In genomic region chr10:52128056-52128683, GRCh38 we compare ENCODE assay signal across 25 cellular contexts.
DNase-seq lines count a peak whose midpoint lies in the region; ATAC-seq and TF ChIP-seq lines count a peak whose summit lies in the region.
"Had no signal": no experiment of that assay in that cellular context is flagged by ENCODE, and none has a peak within 500 bp of the region (broad histone marks: within the 10 kb centered on the region; RNA-seq: fewer than 3 reads in every experiment).

No MANE protein-coding gene starts in this region.

- no peak overlapping the region for H3K27ac ChIP-seq in right atrium auricular region
- H3K27ac ChIP-seq in endodermal cell (ENCODE audit: low read depth, low read length), result no peak overlapping the region
- H3K27ac ChIP-seq: gastroesophageal sphincter, vagina had no signal

- H3K27ac Mint-ChIP-seq in endodermal cell, result no peak overlapping the region
- H3K27ac Mint-ChIP-seq in mesothelial cell of epicardium, result peak overlapping the region; percentile 47
- H3K27ac Mint-ChIP-seq in type B pancreatic cell, result peak overlapping the region; percentile 34
- H3K27ac Mint-ChIP-seq: activated naive CD8-positive, alpha-beta T cell; CD4-positive, alpha-beta T cell; stimulated activated naive CD8-positive, alpha-beta T cell treated with anti-CD3 and anti-CD28 coated beads, Interleukin-15, Interleukin-2, amounts not matched to agents 100 ng/mL and 50 ng/mL, for 24 hours had no signal

- intact Hi-C loops in Right ventricle myocardium superior (cut with DNase I), result no loop called here

- H3K4me3 Mint-ChIP-seq in endodermal cell (no peak overlapping the region), mesothelial cell of epicardium (no peak overlapping the region), type B pancreatic cell (no peak overlapping the region)
- H3K4me3 Mint-ChIP-seq: activated naive CD8-positive, alpha-beta T cell; CD4-positive, alpha-beta T cell; stimulated activated naive CD8-positive, alpha-beta T cell treated with anti-CD3 and anti-CD28 coated beads, Interleukin-15, Interleukin-2, amounts not matched to agents 100 ng/mL and 50 ng/mL, for 24 hours had no signal

- H3K9me3 ChIP-seq in right atrium auricular region (no peaks in the 10 kb centered on the region), endodermal cell (ENCODE audit: control insufficient read depth, low read length) (no peaks in the 10 kb centered on the region)
- H3K9me3 ChIP-seq: gastroesophageal sphincter, vagina had no signal

- H3K4me3 ChIP-seq in right atrium auricular region, result no peak overlapping the region
- no peak overlapping the region for H3K4me3 ChIP-seq in endodermal cell (ENCODE audit: low read length)
- H3K4me3 ChIP-seq: gastroesophageal sphincter, GM12878, lung, vagina had no signal

- TF ChIP-seq CTCF in right atrium auricular region (IDR thresholded peaks at IDR 0.05), result no peak
- no peak for TF ChIP-seq CTCF in endodermal cell (conservative IDR thresholded peaks at IDR 0.05)
- TF ChIP-seq CTCF in mesothelial cell of epicardium (IDR thresholded peaks at IDR 0.05; ENCODE audit: unreplicated experiment), result no peak
- TF ChIP-seq CTCF in type B pancreatic cell (conservative IDR thresholded peaks at IDR 0.05), result no peak

- 81 to 86% methylated on average over 8 of the region's 8 CpGs for WGBS in endodermal cell (ENCODE audit: insufficient coverage in 1 of 2, insufficient read length in 1 of 2), 2 experiments

- H3K9me3 Mint-ChIP-seq in endodermal cell (no peaks in the 10 kb centered on the region), mesothelial cell of epicardium (no peaks in the 10 kb centered on the region), type B pancreatic cell (no peaks in the 10 kb centered on the region)
- H3K9me3 Mint-ChIP-seq: CD4-positive, alpha-beta T cell; stimulated activated naive CD8-positive, alpha-beta T cell treated with anti-CD3 and anti-CD28 coated beads, Interleukin-15, Interleukin-2, amounts not matched to agents 100 ng/mL and 50 ng/mL, for 24 hours had no signal

- H3K36me3 Mint-ChIP-seq in endodermal cell (ENCODE audit: low read depth), result no peaks in the 10 kb centered on the region
- no peaks in the 10 kb centered on the region for H3K36me3 Mint-ChIP-seq in mesothelial cell of epicardium
- no peaks in the 10 kb centered on the region for H3K36me3 Mint-ChIP-seq in type B pancreatic cell
- H3K36me3 Mint-ChIP-seq: activated naive CD8-positive, alpha-beta T cell had no signal

- H3K36me3 ChIP-seq in right atrium auricular region (no peaks in the 10 kb centered on the region), endodermal cell (ENCODE audit: control insufficient read depth, insufficient read depth, low read length) (no peaks in the 10 kb centered on the region)
- H3K36me3 ChIP-seq: gastroesophageal sphincter, vagina had no signal

- H3K27me3 Mint-ChIP-seq in endodermal cell (ENCODE audit: insufficient read depth) (no peaks in the 10 kb centered on the region), mesothelial cell of epicardium (ENCODE audit: low read depth) (no peaks in the 10 kb centered on the region), type B pancreatic cell (no peaks in the 10 kb centered on the region)
- H3K27me3 Mint-ChIP-seq: activated naive CD8-positive, alpha-beta T cell; CD4-positive, alpha-beta T cell; stimulated activated naive CD8-positive, alpha-beta T cell treated with anti-CD3 and anti-CD28 coated beads, Interleukin-15, Interleukin-2, amounts not matched to agents 100 ng/mL and 50 ng/mL, for 24 hours had no signal

- ATAC-seq in Right ventricle myocardium superior (ENCODE audit: poor library complexity) (peak; percentile 48), GM19324 (IDR thresholded peaks at IDR 0.05; ENCODE audit: low FRiP score, unreplicated experiment) (no peak), HG03342 (IDR thresholded peaks at IDR 0.05; ENCODE audit: unreplicated experiment) (no peak)
- ATAC-seq: gastroesophageal sphincter, GM12878, SK-N-SH treated with all-trans-retinoic acid at 6 μM for 48 hours had no signal

- no peak overlapping the region for H3K9ac ChIP-seq in endodermal cell (ENCODE audit: extremely low read depth, low read length, poor library complexity, severe bottlenecking)

- H3K27me3 ChIP-seq in right atrium auricular region (no peaks in the 10 kb centered on the region), endodermal cell (ENCODE audit: control insufficient read depth, insufficient read depth, low read length, poor library complexity, severe bottlenecking) (no peaks in the 10 kb centered on the region)
- H3K27me3 ChIP-seq: gastroesophageal sphincter, vagina had no signal

- H3K4me1 ChIP-seq in right atrium auricular region (no peaks in the 10 kb centered on the region), endodermal cell (ENCODE audit: control insufficient read depth, insufficient read depth, low read length) (no peaks in the 10 kb centered on the region)
- H3K4me1 ChIP-seq: gastroesophageal sphincter, vagina had no signal

- DNase-seq in Right ventricle myocardium superior (no peak), right atrium auricular region (ENCODE audit: low spot score) (no peak), endodermal cell (peak; percentile 53), mesothelial cell of epicardium (ENCODE audit: low spot score in 2 of 2, unreplicated experiment in 2 of 2) (no peak), type B pancreatic cell (ENCODE audit: extremely low spot score, unreplicated experiment) (no peak), NCI-H2081 treated with DMSO at 0.1 percent for 48 hours (lab: John Stamatoyannopoulos, UW) (no peak)
- DNase-seq: activated CD4-positive, alpha-beta T cell treated with anti-CD3 and anti-CD28 coated beads for 4 hours; activated T-cell treated with anti-CD3 and anti-CD28 coated beads for 4 hours; anterior cingulate cortex; caudate nucleus; CD4-positive, alpha-beta T cell; kidney; MV-4-11; NCI-H748 treated with DMSO at 0.1 percent for 48 hours; posterior cingulate gyrus; T-helper 2 cell had no signal

- H3K4me1 Mint-ChIP-seq in endodermal cell (peaks cover 3% of the 10 kb centered on the region), mesothelial cell of epicardium (peaks cover 15% of the 10 kb centered on the region), type B pancreatic cell (ENCODE audit: unreplicated experiment) (peaks cover 12% of the 10 kb centered on the region)
